ENCODE assay signal across 9 cellular contexts in genomic region chr3:39153977-39154299, GRCh38. TPM values are rescaled to one million over a fixed set of nuclear protein-coding genes. Genes with fewer than 3 reads are reported as not detected.
A peak's percentile ranks its signal among the peaks of the same experiment; 100 is the strongest.
DNase-seq lines count a peak whose midpoint lies in the region; ATAC-seq and TF ChIP-seq lines count a peak whose summit lies in the region.
"Had no signal": no experiment of that assay in that cellular context is flagged by ENCODE, and none has a peak within 500 bp of the region (broad histone marks: within the 10 kb centered on the region; RNA-seq: fewer than 3 reads in every experiment).

No MANE protein-coding gene starts in this region.

- H3K36me3 ChIP-seq in SK-N-SH (replicated peaks in 1 of 2; ENCODE audit: control insufficient read depth in 1 of 2, insufficient read depth in 2 of 2, low read length in 1 of 2) (no peaks in the 10 kb centered on the region), adrenal gland (replicated peaks in 1 of 2) (no peaks in the 10 kb centered on the region), suprapubic skin (no peaks in the 10 kb centered on the region)

- 54% methylated on average over 9 of the region's 9 CpGs for WGBS in SK-N-SH (ENCODE audit: low lambda C conversion rate)
- WGBS in adrenal gland, 4 donors: 43 to 61% (median 45%) methylated on average over 6 to 9 of the region's 9 CpGs
- WGBS in suprapubic skin: 65% methylated on average over 3 of the region's 9 CpGs

- TF ChIP-seq POLR2A in adrenal gland (IDR thresholded peaks at IDR 0.05): no peak
- TF ChIP-seq POLR2A in suprapubic skin (IDR thresholded peaks at IDR 0.05): no peak

- CTCF ChIA-PET in SK-N-SH (lab: Yijun Ruan, JAX): interaction anchor here (1.1 kb wide), 1 partner anchor 8 kb away, joined by 3 read pairs; no protein-coding TSS in a partner anchor

- peaks cover 39% of the 10 kb centered on the region for H3F3A ChIP-seq in SK-N-SH (replicated peaks; ENCODE audit: insufficient read depth)

- H3K79me2 ChIP-seq in SK-N-SH (ENCODE audit: insufficient read depth): peaks cover 41% of the 10 kb centered on the region

- peaks cover 18 to 39% of the 10 kb centered on the region in 2 experiments for H3K4me1 ChIP-seq in SK-N-SH (ENCODE audit: control insufficient read depth in 1 of 2, insufficient read depth in 2 of 2, low read depth in 1 of 2, low read length in 1 of 2)
- H3K4me1 ChIP-seq in adrenal gland (replicated peaks in 1 of 2): peaks cover 32 to 37% of the 10 kb centered on the region in 2 donors
- H3K4me1 ChIP-seq in suprapubic skin: peaks cover 44% of the 10 kb centered on the region

- DNase-seq in SK-N-SH (no peak), adrenal gland (no peak), suprapubic skin (ENCODE audit: low spot score in 2 of 2) (no peak), NCI-H748 (lab: John Stamatoyannopoulos, UW; ENCODE audit: unreplicated experiment) (no peak), NOMO-1 treated with dmso at 0.1 percent for 144 hours (lab: John Stamatoyannopoulos, UW; ENCODE audit: unreplicated experiment) (no peak)

- intact Hi-C loops in adrenal gland (cut with DNase I): no loop called here

- peak overlapping the region; percentile 51; the same call in 1 of the 2 replicates for H3K9ac ChIP-seq in SK-N-SH

- peak overlapping the region; percentile 60; the same call in 1 of the 2 replicates for H3K4me2 ChIP-seq in SK-N-SH

- POLR2A ChIA-PET in SK-N-SH (lab: Yijun Ruan, JAX): no interaction called here

- TF ChIP-seq EP300 in SK-N-SH (IDR thresholded peaks at IDR 0.05; ENCODE audit: borderline replicate concordance in 1 of 2, low read depth in 1 of 2, low read length in 1 of 2) (no peak), suprapubic skin (IDR thresholded peaks at IDR 0.05) (no peak)

- H4K20me1 ChIP-seq in SK-N-SH (ENCODE audit: insufficient read depth): peaks cover 28% of the 10 kb centered on the region; the same call in 1 of the 2 replicates

- ATAC-seq in SK-N-SH treated with all-trans-retinoic acid at 6 μM for 48 hours (no peak), GM19452 (IDR thresholded peaks at IDR 0.05; ENCODE audit: unreplicated experiment) (no peak)

- TF ChIP-seq RAD21 in SK-N-SH (IDR thresholded peaks at IDR 0.05; ENCODE audit: low read length): no peak

- peak overlapping the region in 1 of 2 experiments; percentile 45; a peak in 1 of 4 replicates for H3K27ac ChIP-seq in SK-N-SH (ENCODE audit: low read depth in 2 of 2, low read length in 1 of 2)
- H3K27ac ChIP-seq in adrenal gland: peak overlapping the region in 4 of 5 donors; percentile 50 to 100 (median 98)
- peak overlapping the region; percentile 93 for H3K27ac ChIP-seq in layer of hippocampus (ENCODE audit: low read depth, low read length)
- peak overlapping the region; percentile 99 for H3K27ac ChIP-seq in suprapubic skin

- H3K4me3 ChIP-seq in SK-N-SH (ENCODE audit: low read depth in 2 of 2, low read length in 1 of 2) (peak overlapping the region in 1 of 2 experiments; percentile 88; a peak in 2 of 4 replicates), adrenal gland (peak overlapping the region in 2 of 4 donors; percentile 13 to 85), suprapubic skin (peak overlapping the region; percentile 96)

- no peak overlapping the region for H2AFZ ChIP-seq in SK-N-SH (ENCODE audit: low read depth)

- H3K27me3 ChIP-seq in SK-N-SH (ENCODE audit: insufficient read depth) (no peaks in the 10 kb centered on the region), adrenal gland (no peaks in the 10 kb centered on the region), layer of hippocampus (ENCODE audit: control insufficient read depth, insufficient read depth, low read length) (no peaks in the 10 kb centered on the region), suprapubic skin (no peaks in the 10 kb centered on the region)

- no peaks in the 10 kb centered on the region for H3K9me3 ChIP-seq in SK-N-SH
- H3K9me3 ChIP-seq in adrenal gland (replicated peaks in 1 of 3): no peaks in the 10 kb centered on the region
- no peaks in the 10 kb centered on the region for H3K9me3 ChIP-seq in suprapubic skin

- TF ChIP-seq CTCF in SK-N-SH (IDR thresholded peaks at IDR 0.05) (no peak), adrenal gland (IDR thresholded peaks at IDR 0.05) (no peak), suprapubic skin (IDR thresholded peaks at IDR 0.05) (peak in 1 of 2 donors; percentile 12)

- H3K9me2 ChIP-seq in SK-N-SH: no peaks in the 10 kb centered on the region

TF ChIP-seq in SK-N-SH, 30 proteins besides CTCF, POLR2A, EP300 and RAD21 (continues in another document):
- TF ChIP-seq YY1 (IDR thresholded peaks at IDR 0.05; ENCODE audit: low read depth) (no peak), EZH2phosphoT487 (IDR thresholded peaks at IDR 0.05; ENCODE audit: borderline replicate concordance, low read depth) (no peak), POLR2AphosphoS5 (IDR thresholded peaks at IDR 0.05; ENCODE audit: low read depth, low read length) (no peak), IRF3 (IDR thresholded peaks at IDR 0.05; ENCODE audit: low read depth, low read length) (no peak), TEAD4 (IDR thresholded peaks at IDR 0.05; ENCODE audit: borderline replicate concordance, insufficient read depth) (no peak)

TF ChIP-seq in SK-N-SH treated with all-trans-retinoic acid at 6 μM for 48 hours, 23 proteins besides CTCF, POLR2A, EP300 and RAD21 (continues in another document):
- TF ChIP-seq RARB (CRISPR knock-in tag; IDR thresholded peaks at IDR 0.05) (no peak), ZNF565 (CRISPR knock-in tag; conservative IDR thresholded peaks at IDR 0.05; ENCODE audit: low read depth) (no peak), TCF4 (CRISPR knock-in tag; IDR thresholded peaks at IDR 0.05; ENCODE audit: borderline replicate concordance) (no peak), PATZ1 (CRISPR knock-in tag; IDR thresholded peaks at IDR 0.05; ENCODE audit: borderline replicate concordance) (no peak), POU6F1 (CRISPR knock-in tag; IDR thresholded peaks at IDR 0.05; ENCODE audit: borderline replicate concordance, low read depth) (no peak)

RNA-seq across cellular contexts. Expression of gene CSRNP1, which starts 0.5 kb away (rescaled TPM):
- polyA plus RNA-seq in SK-N-SH (2012; rRNA removed): 24.5 and 26.3 TPM in 2 replicates
- 12.5 and 13.2 TPM in 2 replicates for polyA plus RNA-seq in SK-N-SH (2012; cell fraction: cytosol; rRNA removed)
- polyA plus RNA-seq in SK-N-SH (2012; cell fraction: nucleus; rRNA removed): 43.9 and 63.0 TPM in 2 replicates
- total RNA-seq in adrenal gland: 10 to 100 TPM; 21.9 to 62.2 (median 30.1) TPM
- 10 to 100 TPM in 2 of 3 donors, 1 to 10 TPM in 1; 9.9 to 32.7 (median 16.2) TPM for polyA plus RNA-seq in adrenal gland
- total RNA-seq in suprapubic skin: 100 to 1,000 TPM in 2 of 4 donors, 10 to 100 TPM in 2; 69.1 to 234 (median 156) TPM

RNA-seq across cellular contexts. Expression of gene XIRP1, which starts 38.5 kb away (rescaled TPM):
- not detected in 2 replicates for polyA plus RNA-seq in SK-N-SH (2012; rRNA removed)
- polyA plus RNA-seq in SK-N-SH (2012; cell fraction: cytosol; rRNA removed): not detected in 2 replicates
- 0.02 TPM in 1 of 2 replicates, not detected in the other for polyA plus RNA-seq in SK-N-SH (2012; cell fraction: nucleus; rRNA removed)
- total RNA-seq in adrenal gland: under 1 TPM in 3 of 8 donors, not detected in 5; 0.10 to 0.28 (median 0.13) TPM
- under 1 TPM in 2 of 3 donors, not detected in 1; 0.40 to 0.48 TPM for polyA plus RNA-seq in adrenal gland
- total RNA-seq in suprapubic skin: not detected
- total RNA-seq: A172 had no signal

RNA-seq across cellular contexts. Expression of gene TTC21A, which starts 46.5 kb away (rescaled TPM):
- polyA plus RNA-seq in SK-N-SH (2012; rRNA removed) (3.9 and 4.2 TPM in 2 replicates), adrenal gland (10 to 100 TPM in 2 of 3 donors, 1 to 10 TPM in 1; 1.7 to 35.7 (median 14.6) TPM)
- 1.0 and 1.5 TPM in 2 replicates for polyA plus RNA-seq in SK-N-SH (2012; cell fraction: cytosol; rRNA removed)
- polyA plus RNA-seq in SK-N-SH (2012; cell fraction: nucleus; rRNA removed): 20.1 and 22.2 TPM in 2 replicates
- total RNA-seq in adrenal gland (10 to 100 TPM in 2 of 8 donors, 1 to 10 TPM in 6; 1.2 to 12.1 (median 5.8) TPM), suprapubic skin (10 to 100 TPM in 1 of 4 donors, 1 to 10 TPM in 3; 1.2 to 11.0 (median 4.7) TPM)

RNA-seq across cellular contexts. Expression of gene GORASP1, which starts 46.5 kb away (rescaled TPM):
- polyA plus RNA-seq in SK-N-SH (2012; rRNA removed) (44.3 and 56.2 TPM in 2 replicates), adrenal gland (10 to 100 TPM; 30.5 to 49.1 (median 35.1) TPM)
- 18.6 and 24.9 TPM in 2 replicates for polyA plus RNA-seq in SK-N-SH (2012; cell fraction: cytosol; rRNA removed)
- 197 and 204 TPM in 2 replicates for polyA plus RNA-seq in SK-N-SH (2012; cell fraction: nucleus; rRNA removed)
- total RNA-seq in adrenal gland (10 to 100 TPM; 24.3 to 66.2 (median 54.4) TPM), suprapubic skin (100 to 1,000 TPM in 1 of 4 donors, 10 to 100 TPM in 3; 51.3 to 101 (median 73.8) TPM)
